Comparison of ENCODE assay signal across 31 cellular contexts in genomic region chr11:134170177-134170908, GRCh38.
"Had no signal": no experiment of that assay in that cellular context is flagged by ENCODE, and none has a peak within 500 bp of the region (broad histone marks: within the 10 kb centered on the region; RNA-seq: fewer than 3 reads in every experiment).

No MANE protein-coding gene starts in this region.

- H3K27me3 Mint-ChIP-seq: activated naive CD4-positive, alpha-beta T cell treated with anti-CD3 and anti-CD28 coated beads, Interleukin-2, amount 10 ng/mL, durations not matched to agents 7 days and 5 days; activated naive CD8-positive, alpha-beta T cell treated with anti-CD3 and anti-CD28 coated beads, Interleukin-2, amount 10 ng/mL, durations not matched to agents 7 days and 5 days; central memory CD8-positive, alpha-beta T cell; natural killer cell treated with Interleukin-12 subunit alpha and Interleukin-12 subunit beta and Interleukin-15 and Interleukin-18, amount 100 ng/mL, for 72 hours; stimulated activated memory B cell treated with anti-CD40 and anti-IgM and Interleukin-4, amounts not matched to agents 10 μg/mL and 1 μg/mL and 100 μg/mL, for 72 hours; stimulated activated naive CD8-positive, alpha-beta T cell treated with anti-CD3 and anti-CD28 coated beads, Interleukin-15, amount 100 ng/mL, for 72 hours had no signal

- H3K4me1 Mint-ChIP-seq: activated naive CD4-positive, alpha-beta T cell treated with anti-CD3 and anti-CD28 coated beads, Interleukin-2, amount 10 ng/mL, durations not matched to agents 7 days and 5 days; central memory CD8-positive, alpha-beta T cell; immature natural killer cell; stimulated activated memory B cell treated with anti-CD40 and anti-IgM and Interleukin-4, amounts not matched to agents 10 μg/mL and 1 μg/mL and 100 μg/mL, for 72 hours; stimulated activated naive CD8-positive, alpha-beta T cell treated with anti-CD3 and anti-CD28 coated beads, Interleukin-15, amount 100 ng/mL, for 72 hours had no signal

- H3K27ac ChIP-seq: lower lobe of right lung, skin epidermis, thyroid gland, upper lobe of right lung, WERI-Rb-1 had no signal

- H3K9me3 ChIP-seq: lower lobe of right lung, mucosa of descending colon, thyroid gland, upper lobe of right lung had no signal

- H3K27me3 ChIP-seq: thyroid gland, upper lobe of right lung had no signal

- H3K27ac Mint-ChIP-seq: activated naive CD4-positive, alpha-beta T cell treated with anti-CD3 and anti-CD28 coated beads, Interleukin-2, amount 10 ng/mL, durations not matched to agents 7 days and 5 days; activated naive CD8-positive, alpha-beta T cell treated with anti-CD3 and anti-CD28 coated beads, Interleukin-2, amount 10 ng/mL, durations not matched to agents 7 days and 5 days; immature natural killer cell; natural killer cell treated with Interleukin-12 subunit alpha and Interleukin-12 subunit beta and Interleukin-15 and Interleukin-18, amount 100 ng/mL, for 72 hours; stimulated activated memory B cell treated with anti-CD40 and anti-IgM and Interleukin-4, amounts not matched to agents 10 μg/mL and 1 μg/mL and 100 μg/mL, for 72 hours; stimulated activated naive CD8-positive, alpha-beta T cell treated with anti-CD3 and anti-CD28 coated beads, Interleukin-15, amount 100 ng/mL, for 72 hours; T-helper 1 cell treated with Interleukin-12 subunit alpha and Interleukin-12 subunit beta and Interleukin-4 antibody, amounts not matched to agents 30 μg/mL and 1 μg/mL, for 36 hours had no signal

- H3K4me1 ChIP-seq: lower lobe of right lung, thyroid gland, upper lobe of right lung had no signal

- H3K4me3 Mint-ChIP-seq: activated naive CD4-positive, alpha-beta T cell treated with anti-CD3 and anti-CD28 coated beads, Interleukin-2, amount 10 ng/mL, durations not matched to agents 7 days and 5 days; activated naive CD8-positive, alpha-beta T cell treated with anti-CD3 and anti-CD28 coated beads, Interleukin-2, amount 10 ng/mL, durations not matched to agents 7 days and 5 days; central memory CD8-positive, alpha-beta T cell; immature natural killer cell; natural killer cell treated with Interleukin-12 subunit alpha and Interleukin-12 subunit beta and Interleukin-15 and Interleukin-18, amount 100 ng/mL, for 72 hours; stimulated activated memory B cell treated with anti-CD40 and anti-IgM and Interleukin-4, amounts not matched to agents 10 μg/mL and 1 μg/mL and 100 μg/mL, for 72 hours; stimulated activated naive CD8-positive, alpha-beta T cell treated with anti-CD3 and anti-CD28 coated beads, Interleukin-15, amount 100 ng/mL, for 72 hours; T-helper 1 cell treated with Interleukin-12 subunit alpha and Interleukin-12 subunit beta and Interleukin-4 antibody, amounts not matched to agents 30 μg/mL and 1 μg/mL, for 36 hours had no signal

- ATAC-seq: activated CD4-positive, CD25-positive, alpha-beta regulatory T cell treated with anti-CD3 and anti-CD28 coated beads, Interleukin-2, amount 50 U/mL, for 24 hours; left colon; lower lobe of right lung; mucosa of descending colon; natural killer cell treated with Interleukin-12 subunit alpha and Interleukin-12 subunit beta and Interleukin-15 and Interleukin-18, amount 100 ng/mL, for 72 hours; sciatic nerve; stimulated activated memory B cell treated with anti-CD40 and anti-IgM and Interleukin-4, amounts not matched to agents 10 μg/mL and 1 μg/mL and 100 μg/mL, for 72 hours; stimulated activated naive CD8-positive, alpha-beta T cell treated with anti-CD3 and anti-CD28 coated beads, Interleukin-15, amount 100 ng/mL, for 72 hours; upper lobe of right lung had no signal

- H3K4me3 ChIP-seq: lower lobe of right lung, mucosa of descending colon, skin epidermis, thyroid gland, upper lobe of right lung had no signal

- H3K9me3 Mint-ChIP-seq: activated naive CD8-positive, alpha-beta T cell treated with anti-CD3 and anti-CD28 coated beads, Interleukin-2, amount 10 ng/mL, durations not matched to agents 7 days and 5 days; central memory CD8-positive, alpha-beta T cell; immature natural killer cell; natural killer cell treated with Interleukin-12 subunit alpha and Interleukin-12 subunit beta and Interleukin-15 and Interleukin-18, amount 100 ng/mL, for 72 hours; stimulated activated memory B cell treated with anti-CD40 and anti-IgM and Interleukin-4, amounts not matched to agents 10 μg/mL and 1 μg/mL and 100 μg/mL, for 72 hours; stimulated activated naive CD8-positive, alpha-beta T cell treated with anti-CD3 and anti-CD28 coated beads, Interleukin-15, amount 100 ng/mL, for 72 hours; T-helper 1 cell treated with Interleukin-12 subunit alpha and Interleukin-12 subunit beta and Interleukin-4 antibody, amounts not matched to agents 30 μg/mL and 1 μg/mL, for 36 hours had no signal

- DNase-seq: activated CD4-positive, alpha-beta T cell treated with anti-CD3 and anti-CD28 coated beads for 48 hours; activated CD4-positive, alpha-beta T cell treated with anti-CD3 and anti-CD28 coated beads, Interleukin-2, amount 50 U/mL, for 48 hours; activated CD8-positive, alpha-beta memory T cell treated with anti-CD3 and anti-CD28 coated beads for 24 hours; activated gamma-delta T cell; activated naive CD4-positive, alpha-beta T cell treated with anti-CD3 and anti-CD28 coated beads, Interleukin-2, amount 10 ng/mL, durations not matched to agents 7 days and 5 days; activated naive CD8-positive, alpha-beta T cell treated with anti-CD3 and anti-CD28 coated beads, Interleukin-2, amount 10 ng/mL, durations not matched to agents 7 days and 5 days; amygdala; effector CD8-positive, alpha-beta T cell; head of caudate nucleus; hippocampal formation; immature natural killer cell; kidney; left colon; lower lobe of right lung; mucosa of descending colon; stimulated activated CD4-positive, alpha-beta T cell treated with anti-CD3 and anti-CD28 coated beads, Interleukin-12 subunit alpha, Interleukin-12 subunit beta, amount 100 ng/mL, for 4 hours; stimulated activated CD4-positive, alpha-beta T cell treated with anti-CD3 and anti-CD28 coated beads, Interleukin-4, amount 100 ng/mL, for 24 hours; stimulated activated naive CD8-positive, alpha-beta T cell treated with anti-CD3 and anti-CD28 coated beads, Interleukin-15, amount 100 ng/mL, for 72 hours; substantia nigra; SW 1271; T-helper 9 cell; thyroid gland; upper lobe of right lung; WERI-Rb-1 had no signal
